ENCODE assay signal across 20 cellular contexts in the genomic region with DNA sequence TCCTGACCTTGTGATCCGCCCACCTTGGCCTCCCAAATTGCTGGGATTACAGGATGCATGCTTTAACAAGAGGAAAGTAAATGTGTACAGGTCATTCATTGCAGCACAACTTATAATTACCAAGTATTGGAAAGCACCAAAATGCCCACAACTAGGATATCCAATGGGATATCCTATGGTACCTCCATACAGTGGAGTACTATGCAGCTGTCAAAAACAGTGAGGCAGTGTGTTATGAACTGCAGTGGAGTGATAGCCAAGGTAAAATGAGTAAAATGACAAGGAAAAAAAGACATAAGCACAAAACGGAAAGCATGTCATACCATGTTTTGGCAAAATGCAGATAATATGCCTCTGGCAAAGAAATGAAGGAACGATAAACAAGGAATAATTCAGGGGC.
A peak's percentile ranks its signal among the peaks of the same experiment; 100 is the strongest.
DNase-seq lines count a peak whose midpoint lies in the region; ATAC-seq, FAIRE-seq and TF ChIP-seq lines count a peak whose summit lies in the region.
"Had no signal": no experiment of that assay in that cellular context is flagged by ENCODE, and none has a peak within 500 bp of the region (broad histone marks: within the 10 kb centered on the region; RNA-seq: fewer than 3 reads in every experiment).

No MANE protein-coding gene starts in this region.

- ATAC-seq in gastrocnemius medialis: no peak

- no peak overlapping the region for H3K4me3 Mint-ChIP-seq in activated CD4-positive, alpha-beta T cell treated with anti-CD3 and anti-CD28 coated beads, Interleukin-2, amount 10 ng/mL, durations not matched to agents 24 days and 14 days
- peak overlapping the region; percentile 80; the same call in 1 of the 2 replicates for H3K4me3 Mint-ChIP-seq in HFFc6
- H3K4me3 Mint-ChIP-seq in astrocyte (ENCODE audit: unreplicated experiment): no peak overlapping the region
- H3K4me3 Mint-ChIP-seq: CD4-positive, alpha-beta T cell had no signal

- H3K27ac ChIP-seq in astrocyte (ENCODE audit: low read depth, low read length) (peak overlapping the region; percentile 97), gastrocnemius medialis (peak overlapping the region in 3 of 4 donors; percentile 85 to 96 (median 96))
- H3K27ac ChIP-seq: HL-60 had no signal

- H3K36me3 ChIP-seq in astrocyte (ENCODE audit: insufficient read depth, low read length): no peaks in the 10 kb centered on the region
- no peaks in the 10 kb centered on the region for H3K36me3 ChIP-seq in gastrocnemius medialis
- H3K36me3 ChIP-seq: HAP-1 had no signal

- H3K27ac Mint-ChIP-seq in activated CD4-positive, alpha-beta T cell treated with anti-CD3 and anti-CD28 coated beads, Interleukin-2, amount 10 ng/mL, durations not matched to agents 24 days and 14 days: peak overlapping the region; percentile 4
- H3K27ac Mint-ChIP-seq in HFFc6 (peak overlapping the region; percentile 98), astrocyte (ENCODE audit: unreplicated experiment) (peak overlapping the region; percentile 82)
- H3K27ac Mint-ChIP-seq: CD4-positive, alpha-beta T cell had no signal

- H3K9me3 Mint-ChIP-seq in activated CD4-positive, alpha-beta T cell treated with anti-CD3 and anti-CD28 coated beads, Interleukin-2, amount 10 ng/mL, durations not matched to agents 24 days and 14 days: peaks cover 12% of the 10 kb centered on the region
- H3K9me3 Mint-ChIP-seq in HFFc6 (peaks cover 5% of the 10 kb centered on the region; the same call in 1 of the 2 replicates), astrocyte (ENCODE audit: unreplicated experiment) (peaks cover 7% of the 10 kb centered on the region)

- H2AFZ ChIP-seq in astrocyte (ENCODE audit: low read depth, low read length): no peak overlapping the region

- FAIRE-seq in astrocyte (lab: Jason Lieb, UNC): no peak
- FAIRE-seq: G401.6, GM12891, GM19239 had no signal

- in situ Hi-C loops in gastrocnemius medialis (cut with MboI; ENCODE audit: low sequenced_read_pairs in 4 of 4): no loop called here

- no peaks in the 10 kb centered on the region for H4K20me1 ChIP-seq in astrocyte (ENCODE audit: insufficient read depth, low read length)

- H3K79me2 ChIP-seq in astrocyte (ENCODE audit: insufficient read depth, low read length): no peaks in the 10 kb centered on the region

- TF ChIP-seq CTCF in HFFc6 (IDR thresholded peaks at IDR 0.05) (no peak), astrocyte (IDR thresholded peaks at IDR 0.05; ENCODE audit: insufficient read depth, low read depth, low read length) (no peak), gastrocnemius medialis (IDR thresholded peaks at IDR 0.05 in 4 of 5, conservative IDR thresholded peaks at IDR 0.05 in 1 of 5) (no peak)

- H3K4me3 ChIP-seq in astrocyte (ENCODE audit: insufficient read depth, low read depth, low read length) (no peak overlapping the region), gastrocnemius medialis (no peak overlapping the region)
- H3K4me3 ChIP-seq: HAP-1 had no signal

- H3K36me3 Mint-ChIP-seq in activated CD4-positive, alpha-beta T cell treated with anti-CD3 and anti-CD28 coated beads, Interleukin-2, amount 10 ng/mL, durations not matched to agents 24 days and 14 days (ENCODE audit: low read depth): no peaks in the 10 kb centered on the region
- H3K36me3 Mint-ChIP-seq in HFFc6 (ENCODE audit: low read depth): peaks cover 5% of the 10 kb centered on the region
- H3K36me3 Mint-ChIP-seq in astrocyte (ENCODE audit: low read depth, unreplicated experiment): peaks cover 3% of the 10 kb centered on the region

- peaks cover 66% of the 10 kb centered on the region for H3K4me1 ChIP-seq in astrocyte (ENCODE audit: insufficient read depth, low read length)
- peaks cover 63 to 93% of the 10 kb centered on the region in 2 donors for H3K4me1 ChIP-seq in gastrocnemius medialis
- H3K4me1 ChIP-seq: HAP-1 had no signal

- no peaks in the 10 kb centered on the region for H3K27me3 Mint-ChIP-seq in activated CD4-positive, alpha-beta T cell treated with anti-CD3 and anti-CD28 coated beads, Interleukin-2, amount 10 ng/mL, durations not matched to agents 24 days and 14 days
- H3K27me3 Mint-ChIP-seq in HFFc6 (ENCODE audit: insufficient read depth): no peaks in the 10 kb centered on the region; the same call in 1 of the 2 replicates
- H3K27me3 Mint-ChIP-seq in astrocyte (ENCODE audit: low read depth, unreplicated experiment): no peaks in the 10 kb centered on the region

- TF ChIP-seq POLR2A in gastrocnemius medialis (IDR thresholded peaks at IDR 0.05): no peak

- peak overlapping the region; percentile 79 for H3K4me2 ChIP-seq in astrocyte (ENCODE audit: low read length)

- H3K9me3 ChIP-seq in astrocyte (ENCODE audit: insufficient read depth, low read depth, low read length) (no peaks in the 10 kb centered on the region), gastrocnemius medialis (no peaks in the 10 kb centered on the region)
- H3K9me3 ChIP-seq: HAP-1 had no signal

- no peaks in the 10 kb centered on the region for H3K27me3 ChIP-seq in astrocyte (ENCODE audit: insufficient read depth, low read length)
- H3K27me3 ChIP-seq in gastrocnemius medialis: no peaks in the 10 kb centered on the region

- intact Hi-C loops in activated CD4-positive, alpha-beta T cell treated with anti-CD3 and anti-CD28 coated beads, Interleukin-2, amount 10 ng/mL, durations not matched to agents 24 days and 14 days (cut with micrococcal nuclease): loop anchor here (2.0 to 10.0 kb wide), 2 partner anchors 53 to 671 kb away; no protein-coding TSS in a partner anchor
- intact Hi-C loops in gastrocnemius medialis (cut with DNase I; ENCODE audit: low total_unique reads) (loop anchor here (10.0 kb wide), 1 partner anchor 719 kb away; a partner anchor contains a TSS), posterior vena cava (cut with DNase I) (no loop called here)

- peak overlapping the region; percentile 78 for H3K9ac ChIP-seq in astrocyte (ENCODE audit: low read length)

- peaks cover 29% of the 10 kb centered on the region for H3K4me1 Mint-ChIP-seq in activated CD4-positive, alpha-beta T cell treated with anti-CD3 and anti-CD28 coated beads, Interleukin-2, amount 10 ng/mL, durations not matched to agents 24 days and 14 days
- H3K4me1 Mint-ChIP-seq in HFFc6 (ENCODE audit: low read depth): peaks cover 100% of the 10 kb centered on the region
- H3K4me1 Mint-ChIP-seq in astrocyte (ENCODE audit: low read depth, unreplicated experiment): peaks cover 43% of the 10 kb centered on the region

- DNase-seq in activated CD4-positive, alpha-beta T cell treated with anti-CD3 and anti-CD28 coated beads, Interleukin-2, amount 10 ng/mL, durations not matched to agents 24 days and 14 days: no peak
- no peak for DNase-seq in activated CD4-positive, alpha-beta T cell treated with anti-CD3 and anti-CD28 coated beads for 1 hour
- DNase-seq in HFFc6: no peak
- no peak for DNase-seq in astrocyte (ENCODE audit: low read depth)
- no peak for DNase-seq in gastrocnemius medialis
- DNase-seq in Ammon's horn (ENCODE audit: low spot score): no peak
- no peak for DNase-seq in DMS53 treated with DMSO at 0.1 percent for 48 hours (lab: John Stamatoyannopoulos, UW; ENCODE audit: unreplicated experiment)
- no peak for DNase-seq in posterior vena cava (ENCODE audit: low spot score)
- DNase-seq: CD4-positive, alpha-beta T cell; DMS79 treated with DMSO at 0.1 percent for 48 hours; KG1; NCI-H1105 treated with DMSO at 0.1 percent for 48 hours; NCI-H187 treated with DMSO at 0.1 percent for 48 hours; NCI-H446; Right ventricle myocardium superior had no signal

Comparison
In these comparisons a context has a peak if more than half of its experiments do, and no peak if none do; other contexts are left out.
1. H3K27ac Mint-ChIP-seq: peak in every context shown above with its lines; median percentile 98 in HFFc6; 82 in astrocyte; 4 in activated CD4-positive, alpha-beta T cell treated with anti-CD3 and anti-CD28 coated beads, Interleukin-2, amount 10 ng/mL, durations not matched to agents 24 days and 14 days.
2. intact Hi-C loops: an anchor here in activated CD4-positive, alpha-beta T cell treated with anti-CD3 and anti-CD28 coated beads, Interleukin-2, amount 10 ng/mL, durations not matched to agents 24 days and 14 days (2.0 to 10.0 kb wide) and gastrocnemius medialis (10.0 kb wide); none called in posterior vena cava.